Comparison of ENCODE assay signal across 8 cellular contexts in genomic region chr14:23299986-23300686, GRCh38. TPM values are rescaled to one million over a fixed set of nuclear protein-coding genes. Genes with fewer than 3 reads are reported as not detected.
A peak's percentile ranks its signal among the peaks of the same experiment; 100 is the strongest.
DNase-seq lines count a peak whose midpoint lies in the region; ATAC-seq and TF ChIP-seq lines count a peak whose summit lies in the region.

No MANE protein-coding gene starts in this region.

- POLR2A ChIA-PET in CD4-positive, alpha-beta T cell (lab: Charles Lee): interaction anchor here (1.0 to 10.5 kb wide), 8 partner anchors 7 to 205 kb away, joined by 3 to 455 read pairs (median 22); partner anchors contain the start of genes ACIN1, C14orf119, HOMEZ and NGDN

- WGBS in endodermal cell (ENCODE audit: insufficient coverage in 1 of 2, insufficient read length in 1 of 2), 2 experiments: 89 to 90% methylated on average over 4 to 10 of the region's 10 CpGs

- H3K36me3 Mint-ChIP-seq in CD4-positive, alpha-beta T cell (ENCODE audit: low read depth): peaks cover 27% of the 10 kb centered on the region
- H3K36me3 Mint-ChIP-seq in endodermal cell (ENCODE audit: low read depth): peaks cover 3% of the 10 kb centered on the region
- H3K36me3 Mint-ChIP-seq in osteocyte (ENCODE audit: unreplicated experiment): no peaks in the 10 kb centered on the region

- H4K20me1 ChIP-seq in OCI-LY1 (ENCODE audit: insufficient read depth, low read length): no peaks in the 10 kb centered on the region

- no peaks in the 10 kb centered on the region for H3K27me3 ChIP-seq in CD4-positive, alpha-beta T cell (ENCODE audit: control insufficient read depth, insufficient read depth, low read length)
- H3K27me3 ChIP-seq in OCI-LY1 (ENCODE audit: insufficient read depth, low read length): no peaks in the 10 kb centered on the region
- peaks cover 5% of the 10 kb centered on the region for H3K27me3 ChIP-seq in endodermal cell (ENCODE audit: control insufficient read depth, insufficient read depth, low read length, poor library complexity, severe bottlenecking)

- H2AFZ ChIP-seq in OCI-LY1 (ENCODE audit: low read length): no peak overlapping the region

- no peaks in the 10 kb centered on the region for H3F3A ChIP-seq in OCI-LY1 (ENCODE audit: insufficient read depth, low read length)

- H3K4me1 ChIP-seq in OCI-LY1 (ENCODE audit: insufficient read depth, low read length, severe bottlenecking): peaks cover 25% of the 10 kb centered on the region
- no peaks in the 10 kb centered on the region for H3K4me1 ChIP-seq in endodermal cell (ENCODE audit: control insufficient read depth, insufficient read depth, low read length)

- H3K4me1 Mint-ChIP-seq in CD4-positive, alpha-beta T cell (ENCODE audit: low read depth): peaks cover 44% of the 10 kb centered on the region
- H3K4me1 Mint-ChIP-seq in endodermal cell (peaks cover 9% of the 10 kb centered on the region), osteocyte (ENCODE audit: unreplicated experiment) (peaks cover 24% of the 10 kb centered on the region)

- intact Hi-C loops in CD4-positive, alpha-beta T cell (cut with DNase I, micrococcal nuclease): loop anchor here (1.0 to 10.0 kb wide), 11 partner anchors 13 to 1145 kb away; partner anchors contain the start of genes DAD1 (in 1 of the 2), HAUS4 (in 1 of the 2), HOMEZ (in 1 of the 2) and PRMT5 (in 1 of the 2)

- peaks cover 5% of the 10 kb centered on the region for H3K27me3 Mint-ChIP-seq in CD4-positive, alpha-beta T cell
- H3K27me3 Mint-ChIP-seq in endodermal cell (ENCODE audit: insufficient read depth): peaks cover 46% of the 10 kb centered on the region
- no peaks in the 10 kb centered on the region for H3K27me3 Mint-ChIP-seq in osteocyte (ENCODE audit: unreplicated experiment)

- TF ChIP-seq CTCF in CD4-positive, alpha-beta T cell (IDR thresholded peaks at IDR 0.05): no peak
- TF ChIP-seq CTCF in OCI-LY1 (IDR thresholded peaks at IDR 0.05; ENCODE audit: low read length) (no peak), endodermal cell (conservative IDR thresholded peaks at IDR 0.05) (no peak), osteocyte (IDR thresholded peaks at IDR 0.05) (no peak)

- H3K4me2 ChIP-seq in OCI-LY1 (ENCODE audit: low read length): peak overlapping the region; percentile 100

- no peak for ATAC-seq in CD4-positive, alpha-beta T cell (ENCODE audit: poor library complexity)
- no peak for ATAC-seq in GM21576 (IDR thresholded peaks at IDR 0.05; ENCODE audit: unreplicated experiment)

- peak overlapping the region; percentile 97 for H3K27ac Mint-ChIP-seq in CD4-positive, alpha-beta T cell
- no peak overlapping the region for H3K27ac Mint-ChIP-seq in endodermal cell
- H3K27ac Mint-ChIP-seq in osteocyte (ENCODE audit: unreplicated experiment): peak overlapping the region; percentile 100

- no peaks in the 10 kb centered on the region for H3K79me2 ChIP-seq in OCI-LY1 (ENCODE audit: insufficient read depth, low read length)

- H3K9ac ChIP-seq in OCI-LY1 (ENCODE audit: low read length) (peak overlapping the region; percentile 97), endodermal cell (ENCODE audit: extremely low read depth, low read length, poor library complexity, severe bottlenecking) (peak overlapping the region; percentile 28)

- H3K36me3 ChIP-seq in OCI-LY1 (ENCODE audit: insufficient read depth, low read length) (peaks cover 17% of the 10 kb centered on the region; the same call in 1 of the 2 replicates), endodermal cell (ENCODE audit: control insufficient read depth, insufficient read depth, low read length) (peaks cover 6% of the 10 kb centered on the region)

- H3K4me3 Mint-ChIP-seq in CD4-positive, alpha-beta T cell: peak overlapping the region; percentile 96
- peak overlapping the region; percentile 74 for H3K4me3 Mint-ChIP-seq in endodermal cell
- peak overlapping the region; percentile 90 for H3K4me3 Mint-ChIP-seq in osteocyte (ENCODE audit: unreplicated experiment)

- no peaks in the 10 kb centered on the region for H3K9me3 Mint-ChIP-seq in CD4-positive, alpha-beta T cell
- H3K9me3 Mint-ChIP-seq in endodermal cell: no peaks in the 10 kb centered on the region
- no peaks in the 10 kb centered on the region for H3K9me3 Mint-ChIP-seq in osteocyte (ENCODE audit: unreplicated experiment)

- CTCF ChIA-PET in CD4-positive, alpha-beta T cell (lab: Charles Lee): interaction anchor here (0.6 to 4.4 kb wide), 18 partner anchors 10 to 1783 kb away, joined by 3 to 66 read pairs (median 4); partner anchors contain the start of genes HOMEZ and PABPN1

- H3K9me3 ChIP-seq in CD4-positive, alpha-beta T cell (ENCODE audit: control insufficient read depth, low read length): no peaks in the 10 kb centered on the region
- H3K9me3 ChIP-seq in OCI-LY1 (ENCODE audit: low read length): no peaks in the 10 kb centered on the region
- no peaks in the 10 kb centered on the region for H3K9me3 ChIP-seq in endodermal cell (ENCODE audit: control insufficient read depth, low read length)

- H3K4me3 ChIP-seq in OCI-LY1 (ENCODE audit: low read depth, low read length, poor library complexity, severe bottlenecking) (peak overlapping the region; percentile 84), endodermal cell (ENCODE audit: low read length) (peak overlapping the region; percentile 87)

- no peak for DNase-seq in CD4-positive, alpha-beta T cell
- no peak for DNase-seq in endodermal cell
- no peak for DNase-seq in osteocyte (ENCODE audit: extremely low spot score, unreplicated experiment)
- no peak for DNase-seq in DMS 273 (lab: John Stamatoyannopoulos, UW; ENCODE audit: unreplicated experiment)
- DNase-seq in UCSD-AML1 (lab: John Stamatoyannopoulos, UW; ENCODE audit: unreplicated experiment): no peak
- DNase-seq in NCI-H2081 treated with DMSO at 0.1 percent for 48 hours (lab: John Stamatoyannopoulos, UW): no peak

- H3K9me2 ChIP-seq in OCI-LY1 (ENCODE audit: low read depth, low read length): no peaks in the 10 kb centered on the region

- peak overlapping the region; percentile 86 for H3K27ac ChIP-seq in CD4-positive, alpha-beta T cell (ENCODE audit: low read depth, low read length)
- H3K27ac ChIP-seq in OCI-LY1 (ENCODE audit: low read depth, low read length, poor library complexity, severe bottlenecking): peak overlapping the region; percentile 73
- H3K27ac ChIP-seq in endodermal cell (ENCODE audit: low read depth, low read length): no peak overlapping the region

RNA-seq across cellular contexts. Expression of gene PPP1R3E, which starts 2.5 kb away (rescaled TPM):
- total RNA-seq in CD4-positive, alpha-beta T cell: 10 to 100 TPM; 51.0 to 53.8 TPM
- total RNA-seq in endodermal cell (1 to 10 TPM; 5.7 to 6.5 TPM), osteocyte (15.3 and 19.2 TPM in 2 replicates)
- 9.8 TPM for polyA plus RNA-seq in endodermal cell (2013, experiment 1 of 2)
- 9.6 TPM for polyA plus RNA-seq in endodermal cell (2013, experiment 2 of 2)

RNA-seq across cellular contexts. Expression of gene BCL2L2, which starts 6.5 kb away (rescaled TPM):
- 1 to 10 TPM; 2.3 to 3.7 TPM for total RNA-seq in CD4-positive, alpha-beta T cell
- 10 to 100 TPM; 21.9 to 29.5 TPM for total RNA-seq in endodermal cell
- polyA plus RNA-seq in endodermal cell (2013, experiment 1 of 2): 20.2 TPM
- 15.5 TPM for polyA plus RNA-seq in endodermal cell (2013, experiment 2 of 2)
- 21.6 and 27.9 TPM in 2 replicates for total RNA-seq in osteocyte

RNA-seq across cellular contexts. Expression of gene HOMEZ, which starts 14.2 kb away (rescaled TPM):
- 1 to 10 TPM; 2.0 to 2.8 TPM for total RNA-seq in CD4-positive, alpha-beta T cell
- total RNA-seq in endodermal cell: 10 to 100 TPM; 23.8 to 32.0 TPM
- 16.6 TPM for polyA plus RNA-seq in endodermal cell (2013, experiment 1 of 2)
- 15.4 TPM for polyA plus RNA-seq in endodermal cell (2013, experiment 2 of 2)
- total RNA-seq in osteocyte: 6.9 and 8.4 TPM in 2 replicates

RNA-seq across cellular contexts. Expression of gene PABPN1, which starts 21.1 kb away (rescaled TPM):
- 100 to 1,000 TPM; 188 to 195 TPM for total RNA-seq in CD4-positive, alpha-beta T cell
- total RNA-seq in endodermal cell: 100 to 1,000 TPM; 293 TPM
- 295 TPM for polyA plus RNA-seq in endodermal cell (2013, experiment 1 of 2)
- polyA plus RNA-seq in endodermal cell (2013, experiment 2 of 2): 251 TPM
- 175 and 183 TPM in 2 replicates for total RNA-seq in osteocyte

RNA-seq across cellular contexts. Expression of gene SLC22A17, which starts 52.6 kb away (rescaled TPM):
- 10 to 100 TPM; 19.5 to 21.1 TPM for total RNA-seq in CD4-positive, alpha-beta T cell
- total RNA-seq in endodermal cell (10 to 100 TPM; 49.9 to 89.0 TPM), osteocyte (36.4 and 42.7 TPM in 2 replicates)
- 90.3 TPM for polyA plus RNA-seq in endodermal cell (2013, experiment 1 of 2)
- polyA plus RNA-seq in endodermal cell (2013, experiment 2 of 2): 82.1 TPM
